21 cellular contexts compared by ENCODE assay signal in the genomic region with DNA sequence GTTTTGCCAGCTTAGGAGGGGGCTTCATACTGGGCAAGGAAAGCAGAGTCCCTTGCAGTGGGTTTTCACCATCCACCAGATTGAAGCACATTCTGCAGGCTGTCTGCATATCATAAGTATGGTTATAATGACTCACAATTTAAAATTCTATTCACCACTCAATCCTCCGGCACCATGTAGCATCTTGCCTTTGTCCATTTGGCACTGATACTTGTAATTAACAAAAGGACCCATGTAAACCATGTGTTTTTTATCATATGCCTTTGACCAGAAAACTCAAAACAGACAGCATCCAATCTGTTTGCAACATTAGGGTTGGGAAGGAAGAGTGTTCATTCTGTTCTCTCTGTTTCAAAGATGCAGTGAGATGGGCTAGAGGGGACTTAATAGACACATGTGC. TPM values are rescaled to one million over a fixed set of nuclear protein-coding genes. Genes with fewer than 3 reads are reported as not detected.
A peak's percentile ranks its signal among the peaks of the same experiment; 100 is the strongest.
DNase-seq lines count a peak whose midpoint lies in the region; ATAC-seq and TF ChIP-seq lines count a peak whose summit lies in the region.
"Had no signal": no experiment of that assay in that cellular context is flagged by ENCODE, and none has a peak within 500 bp of the region (broad histone marks: within the 10 kb centered on the region; RNA-seq: fewer than 3 reads in every experiment).

No MANE protein-coding gene starts in this region.

- no peak for ATAC-seq in CD4-positive, CD25-positive, alpha-beta regulatory T cell (ENCODE audit: low read depth in 2 of 2)
- ATAC-seq in HG03571 (IDR thresholded peaks at IDR 0.05; ENCODE audit: unreplicated experiment) (no peak), GM18511 (IDR thresholded peaks at IDR 0.05; ENCODE audit: unreplicated experiment) (no peak)
- ATAC-seq: activated CD4-positive, CD25-positive, alpha-beta regulatory T cell treated with anti-CD3 and anti-CD28 coated beads, Interleukin-2, amount 50 U/mL, for 24 hours; left lung had no signal

- peaks cover 41% of the 10 kb centered on the region for H3K4me1 ChIP-seq in CD4-positive, CD25-positive, alpha-beta regulatory T cell (ENCODE audit: control insufficient read depth, insufficient read depth, low read length, poor library complexity, severe bottlenecking)
- H3K4me1 ChIP-seq in OCI-LY3 (ENCODE audit: low read length) = peaks cover 54% of the 10 kb centered on the region

- no peak overlapping the region for H3K27ac ChIP-seq in CD4-positive, CD25-positive, alpha-beta regulatory T cell (ENCODE audit: insufficient read depth, low read length, poor library complexity, severe bottlenecking)
- peak overlapping the region; percentile 93 for H3K27ac ChIP-seq in OCI-LY3 (ENCODE audit: low read length)
- H3K27ac ChIP-seq: KMS-11, left lung, PC-9, SJSA1, stomach had no signal

- H3K9me3 ChIP-seq in CD4-positive, CD25-positive, alpha-beta regulatory T cell (ENCODE audit: control insufficient read depth in 2 of 2, low read length in 2 of 2) = no peaks in the 10 kb centered on the region
- no peaks in the 10 kb centered on the region for H3K9me3 ChIP-seq in OCI-LY3 (ENCODE audit: insufficient read depth, low read length)
- H3K9me3 ChIP-seq: left lung, SJSA1, stomach had no signal

- H3K4me1 Mint-ChIP-seq in CD4-positive, CD25-positive, alpha-beta regulatory T cell = peaks cover 29 to 78% (median 62%) of the 10 kb centered on the region in 4 donors

- peak overlapping the region; percentile 16 to 67 (median 38) for H3K27ac Mint-ChIP-seq in CD4-positive, CD25-positive, alpha-beta regulatory T cell

- no peaks in the 10 kb centered on the region for H3K36me3 ChIP-seq in CD4-positive, CD25-positive, alpha-beta regulatory T cell (ENCODE audit: control insufficient read depth, insufficient read depth, low read length)
- peaks cover 76% of the 10 kb centered on the region for H3K36me3 ChIP-seq in OCI-LY3 (replicated peaks; ENCODE audit: low read depth, low read length)
- H3K36me3 ChIP-seq: left lung, SJSA1, stomach had no signal

- H3K27me3 Mint-ChIP-seq in CD4-positive, CD25-positive, alpha-beta regulatory T cell = peaks cover 6% of the 10 kb centered on the region

- DNase-seq in AG10803 (ENCODE audit: low read depth) = peak; percentile 17
- no peak for DNase-seq in CD4-positive, CD25-positive, alpha-beta regulatory T cell
- peak; percentile 25 for DNase-seq in fibroblast of gingiva (ENCODE audit: low read depth)
- DNase-seq in globus pallidus (ENCODE audit: low spot score) = no peak
- DNase-seq in mucosa of gallbladder (ENCODE audit: low spot score) = no peak
- DNase-seq: dorsolateral prefrontal cortex; left lung; NCI-H1092 treated with DMSO at 0.1 percent for 48 hours; NCI-H2107; NCI-H526 treated with DMSO at 0.1 percent for 48 hours; PC-9; retina; stimulated activated CD4-positive, alpha-beta T cell treated with anti-CD3 and anti-CD28 coated beads, Interleukin-15, amount 100 ng/mL, for 24 hours; stomach; T-helper 9 cell had no signal

- H2AFZ ChIP-seq in OCI-LY3 (ENCODE audit: low read depth, low read length) = no peak overlapping the region
- H2AFZ ChIP-seq: PC-9 had no signal

- H3K4me3 ChIP-seq in AG10803 (ENCODE audit: low read length) (no peak overlapping the region), OCI-LY3 (ENCODE audit: low read length) (peak overlapping the region; percentile 100)
- peak overlapping the region; percentile 91 for H3K4me3 ChIP-seq in CD4-positive, CD25-positive, alpha-beta regulatory T cell (ENCODE audit: low read depth, low read length)
- H3K4me3 ChIP-seq: PC-9, SJSA1, stomach had no signal

- peaks cover 77% of the 10 kb centered on the region for H4K20me1 ChIP-seq in OCI-LY3 (ENCODE audit: insufficient read depth, low read length)

- H3K36me3 Mint-ChIP-seq in CD4-positive, CD25-positive, alpha-beta regulatory T cell = peaks cover 9% of the 10 kb centered on the region

- peak overlapping the region; percentile 96 for H3K4me2 ChIP-seq in OCI-LY3 (ENCODE audit: low read length)
- H3K4me2 ChIP-seq: KMS-11, PC-9 had no signal

- H3K27me3 ChIP-seq in CD4-positive, CD25-positive, alpha-beta regulatory T cell (ENCODE audit: control insufficient read depth, insufficient read depth, low read length) = no peaks in the 10 kb centered on the region
- no peaks in the 10 kb centered on the region for H3K27me3 ChIP-seq in OCI-LY3 (ENCODE audit: low read depth, low read length)
- H3K27me3 ChIP-seq: dorsolateral prefrontal cortex, left lung, SJSA1, stomach had no signal

- peak overlapping the region; percentile 29 to 95 (median 47) for H3K4me3 Mint-ChIP-seq in CD4-positive, CD25-positive, alpha-beta regulatory T cell

- no peaks in the 10 kb centered on the region for H3K9me3 Mint-ChIP-seq in CD4-positive, CD25-positive, alpha-beta regulatory T cell

- H3K79me2 ChIP-seq in OCI-LY3 (ENCODE audit: low read length) = peaks cover 84% of the 10 kb centered on the region

- H3K9ac ChIP-seq in OCI-LY3 (ENCODE audit: low read length) = peak overlapping the region; percentile 99
- H3K9ac ChIP-seq: KMS-11 had no signal

- TF ChIP-seq CTCF in AG10803 (conservative IDR thresholded peaks at IDR 0.05; ENCODE audit: low read length) (no peak), OCI-LY3 (IDR thresholded peaks at IDR 0.05; ENCODE audit: low read depth, low read length) (no peak)

RNA-seq across cellular contexts. Expression of a gene that starts 3.0 kb away (rescaled TPM):
- 76.8 TPM for total RNA-seq in CD4-positive, CD25-positive, alpha-beta regulatory T cell
- polyA plus RNA-seq in CD4-positive, CD25-positive, alpha-beta regulatory T cell = 1 to 10 TPM; 2.4 to 5.6 (median 4.2) TPM
- total RNA-seq in mucosa of gallbladder = 5.8 TPM

Comparison
In these comparisons a context has a peak if more than half of its experiments do, and no peak if none do; other contexts are left out.
1. DNase-seq: peak in AG10803 (single experiment) and fibroblast of gingiva (single experiment); none in CD4-positive, CD25-positive, alpha-beta regulatory T cell (0 of 3), globus pallidus (single experiment) and mucosa of gallbladder (single experiment).
2. RNA of a gene that starts 3.0 kb away (total RNA-seq): 76.8 TPM in CD4-positive, CD25-positive, alpha-beta regulatory T cell (single experiment); 5.8 TPM in mucosa of gallbladder (single experiment); every median in the first group is over 10 times any median in the second.